Comparison of ENCODE assay signal across 8 cellular contexts in the genomic region with DNA sequence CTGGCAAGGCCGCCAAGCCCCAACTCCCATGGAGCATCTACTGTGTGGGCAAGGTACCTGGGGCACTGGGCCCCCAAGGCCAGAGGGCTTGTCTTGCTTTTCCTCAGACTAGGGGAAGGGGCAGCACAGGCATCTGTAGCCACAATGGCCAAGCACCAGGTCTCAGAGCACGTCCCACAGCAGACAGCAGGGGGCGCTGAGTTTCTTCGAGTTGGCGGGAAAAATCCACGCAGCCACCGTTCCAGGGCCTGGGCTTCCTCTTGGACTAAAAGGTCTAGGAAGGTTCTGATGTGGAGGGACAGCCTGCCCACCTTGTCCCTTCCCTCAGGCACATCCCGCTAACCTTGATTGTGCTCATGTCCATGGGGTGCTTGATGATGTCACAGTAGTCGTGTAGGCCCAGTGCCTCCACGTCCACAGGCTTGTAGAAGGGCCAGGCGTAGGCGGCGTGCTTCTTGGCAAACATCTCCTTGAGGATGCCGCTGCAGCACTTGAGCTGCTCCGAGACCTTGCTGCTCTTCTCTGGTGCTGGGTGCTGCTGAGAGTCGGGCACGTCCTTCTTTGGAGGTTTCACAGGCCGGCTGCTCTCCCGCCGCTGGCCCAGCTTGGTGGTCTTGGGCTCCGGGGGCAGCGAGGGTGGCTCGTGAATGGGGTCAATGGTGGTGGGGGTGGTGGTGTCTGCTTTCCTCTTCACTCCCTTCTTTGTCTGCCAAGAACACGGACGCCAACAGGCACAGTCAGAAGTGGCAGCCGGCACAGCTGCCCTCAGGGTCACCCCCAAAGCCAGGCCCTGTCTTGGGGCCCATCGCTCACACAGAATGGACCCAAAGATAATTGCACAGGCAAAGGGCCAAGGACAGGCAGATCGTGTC. TPM values are rescaled to one million over a fixed set of nuclear protein-coding genes. Genes with fewer than 3 reads are reported as not detected.
DNase-seq lines count a peak whose midpoint lies in the region; ATAC-seq lines count a peak whose summit lies in the region.

No MANE protein-coding gene starts in this region.

- no peaks in the 10 kb centered on the region for H3K9me3 Mint-ChIP-seq in activated CD4-positive, alpha-beta memory T cell treated with anti-CD3 and anti-CD28 coated beads for 36 hours

- CTCF ChIA-PET in activated CD4-positive, alpha-beta memory T cell treated with anti-CD3 and anti-CD28 coated beads for 36 hours (lab: Charles Lee): interaction anchor here (0.5 to 2.8 kb wide), 9 partner anchors 13 to 155 kb away, joined by 3 to 13 read pairs (median 3); a partner anchor contains a TSS

- no peaks in the 10 kb centered on the region for H3K27me3 Mint-ChIP-seq in activated CD4-positive, alpha-beta memory T cell treated with anti-CD3 and anti-CD28 coated beads for 36 hours

- peak; percentile 1 for DNase-seq in DMS153 treated with DMSO at 0.1 percent for 48 hours (lab: John Stamatoyannopoulos, UW; ENCODE audit: unreplicated experiment)
- DNase-seq in DMS153 (lab: John Stamatoyannopoulos, UW): no peak
- peak; percentile 44 for DNase-seq in NCI-H2171 (lab: John Stamatoyannopoulos, UW)
- DNase-seq in activated CD4-positive, alpha-beta memory T cell treated with anti-CD3 and anti-CD28 coated beads for 36 hours: peak; percentile 80
- DNase-seq in ecto neural progenitor cell (ENCODE audit: low spot score): peak; percentile 87
- DNase-seq in medulla oblongata (ENCODE audit: extremely low spot score): peak; percentile 81
- DNase-seq in stimulated activated CD8-positive, alpha-beta memory T cell treated with anti-CD3 and anti-CD28 coated beads, Interleukin-12 subunit alpha, Interleukin-12 subunit beta, amount 100 ng/mL, for 24 hours (ENCODE audit: extremely low read depth): peak; percentile 27

- no peak overlapping the region for H3K27ac Mint-ChIP-seq in activated CD4-positive, alpha-beta memory T cell treated with anti-CD3 and anti-CD28 coated beads for 36 hours

- H3K36me3 Mint-ChIP-seq in activated CD4-positive, alpha-beta memory T cell treated with anti-CD3 and anti-CD28 coated beads for 36 hours: peaks cover 53% of the 10 kb centered on the region

- intact Hi-C loops in activated CD4-positive, alpha-beta memory T cell treated with anti-CD3 and anti-CD28 coated beads for 36 hours (cut with micrococcal nuclease): loop anchor here (2.0 to 5.0 kb wide), 2 partner anchors 113 to 293 kb away; a partner anchor contains a TSS

- peaks cover 10% of the 10 kb centered on the region for H3K4me1 Mint-ChIP-seq in activated CD4-positive, alpha-beta memory T cell treated with anti-CD3 and anti-CD28 coated beads for 36 hours (ENCODE audit: low read depth)

- POLR2A ChIA-PET in activated CD4-positive, alpha-beta memory T cell treated with anti-CD3 and anti-CD28 coated beads for 36 hours (lab: Charles Lee): no interaction called here

- H3K4me3 Mint-ChIP-seq in activated CD4-positive, alpha-beta memory T cell treated with anti-CD3 and anti-CD28 coated beads for 36 hours: no peak overlapping the region

- ATAC-seq in HG02938 (IDR thresholded peaks at IDR 0.05; ENCODE audit: unreplicated experiment): no peak

RNA-seq across cellular contexts. Expression of a gene that starts 32.0 kb away (rescaled TPM):
- total RNA-seq in activated CD4-positive, alpha-beta memory T cell treated with anti-CD3 and anti-CD28 coated beads for 36 hours: not detected
